ENCODE assay signal across 11 cellular contexts in genomic region chr7:127000725-127001124, GRCh38.
"Had no signal": no experiment of that assay in that cellular context is flagged by ENCODE, and none has a peak within 500 bp of the region (broad histone marks: within the 10 kb centered on the region; RNA-seq: fewer than 3 reads in every experiment).

No MANE protein-coding gene starts in this region.

- H3K9ac ChIP-seq: GM23248 had no signal

- H3K4me1 ChIP-seq: HAP-1 had no signal

- H3K9me3 ChIP-seq: HAP-1 had no signal

- H2AFZ ChIP-seq: GM23248, GM23338 had no signal

- H3K36me3 ChIP-seq: HAP-1 had no signal

- ATAC-seq: GM23338, HCT116 had no signal

- DNase-seq: GM23248, GOT3, H7, H9, HCEC 1CT, HFFc6 had no signal

- H3K27ac ChIP-seq: GM23248 had no signal

- H3K4me3 ChIP-seq: GM23248, GM23338, HAP-1 had no signal

- H3K4me2 ChIP-seq: GM23338 had no signal

- FAIRE-seq: H1, H54 had no signal
